ENCODE assay signal across 1 cellular context in the genomic region with DNA sequence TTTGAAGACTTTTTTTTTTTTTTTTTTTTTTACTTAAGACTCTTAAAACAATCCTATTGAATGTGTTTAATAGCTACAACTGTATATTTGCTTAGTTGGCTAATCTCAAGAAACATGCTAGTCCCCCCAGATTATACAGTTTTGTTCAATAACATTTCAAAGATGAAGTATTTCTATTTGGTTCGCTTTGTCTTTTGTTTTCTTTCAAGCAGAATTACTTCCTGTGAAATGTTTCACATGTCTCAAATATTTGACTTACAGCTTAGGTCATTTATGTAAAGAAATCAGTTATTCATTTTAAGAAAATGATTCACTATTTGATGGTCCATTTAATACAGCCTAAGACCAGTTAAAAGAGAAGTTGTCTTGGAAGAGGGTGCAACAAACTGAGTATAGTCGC.
TF ChIP-seq lines count a peak whose summit lies in the region.

No MANE protein-coding gene starts in this region.

TF ChIP-seq in HepG2, 621 proteins besides CTCF, POLR2A, EP300 and RAD21 (continued from another document):
- TF ChIP-seq, protein P1, sequence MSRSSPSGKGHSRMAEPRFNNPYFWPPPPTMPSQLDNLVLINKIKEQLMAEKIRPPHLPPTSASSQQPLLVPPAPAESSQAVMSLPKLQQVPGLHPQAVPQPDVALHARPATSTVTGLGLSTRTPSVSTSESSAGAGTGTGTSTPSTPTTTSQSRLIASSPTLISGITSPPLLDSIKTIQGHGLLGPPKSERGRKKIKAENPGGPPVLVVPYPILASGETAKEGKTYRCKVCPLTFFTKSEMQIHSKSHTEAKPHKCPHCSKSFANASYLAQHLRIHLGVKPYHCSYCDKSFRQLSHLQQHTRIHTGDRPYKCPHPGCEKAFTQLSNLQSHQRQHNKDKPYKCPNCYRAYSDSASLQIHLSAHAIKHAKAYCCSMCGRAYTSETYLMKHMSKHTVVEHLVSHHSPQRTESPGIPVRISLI (CRISPR knock-in tag; IDR thresholded peaks at IDR 0.05; ENCODE audit: borderline replicate concordance) = no peak
- peak; percentile 75; the same call in 1 of the 2 replicates for TF ChIP-seq HMG20A (CRISPR knock-in tag; IDR thresholded peaks at IDR 0.05; ENCODE audit: borderline replicate concordance)
- TF ChIP-seq ISL2 (CRISPR knock-in tag; IDR thresholded peaks at IDR 0.05) = 0 out of 2 replicates have a peak, but pooled peaks have one; percentile 41
- TF ChIP-seq, protein P2, sequence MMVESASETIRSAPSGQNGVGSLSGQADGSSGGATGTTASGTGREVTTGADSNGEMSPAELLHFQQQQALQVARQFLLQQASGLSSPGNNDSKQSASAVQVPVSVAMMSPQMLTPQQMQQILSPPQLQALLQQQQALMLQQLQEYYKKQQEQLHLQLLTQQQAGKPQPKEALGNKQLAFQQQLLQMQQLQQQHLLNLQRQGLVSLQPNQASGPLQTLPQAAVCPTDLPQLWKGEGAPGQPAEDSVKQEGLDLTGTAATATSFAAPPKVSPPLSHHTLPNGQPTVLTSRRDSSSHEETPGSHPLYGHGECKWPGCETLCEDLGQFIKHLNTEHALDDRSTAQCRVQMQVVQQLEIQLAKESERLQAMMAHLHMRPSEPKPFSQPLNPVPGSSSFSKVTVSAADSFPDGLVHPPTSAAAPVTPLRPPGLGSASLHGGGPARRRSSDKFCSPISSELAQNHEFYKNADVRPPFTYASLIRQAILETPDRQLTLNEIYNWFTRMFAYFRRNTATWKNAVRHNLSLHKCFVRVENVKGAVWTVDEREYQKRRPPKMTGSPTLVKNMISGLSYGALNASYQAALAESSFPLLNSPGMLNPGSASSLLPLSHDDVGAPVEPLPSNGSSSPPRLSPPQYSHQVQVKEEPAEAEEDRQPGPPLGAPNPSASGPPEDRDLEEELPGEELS (CRISPR knock-in tag; IDR thresholded peaks at IDR 0.05) = no peak
- TF ChIP-seq ZNF543 (CRISPR knock-in tag; IDR thresholded peaks at IDR 0.05) = no peak
- no peak for TF ChIP-seq ZNF121 (CRISPR knock-in tag; IDR thresholded peaks at IDR 0.05)
- TF ChIP-seq ZNF354B (CRISPR knock-in tag; IDR thresholded peaks at IDR 0.05) = no peak
- TF ChIP-seq, protein P3, sequence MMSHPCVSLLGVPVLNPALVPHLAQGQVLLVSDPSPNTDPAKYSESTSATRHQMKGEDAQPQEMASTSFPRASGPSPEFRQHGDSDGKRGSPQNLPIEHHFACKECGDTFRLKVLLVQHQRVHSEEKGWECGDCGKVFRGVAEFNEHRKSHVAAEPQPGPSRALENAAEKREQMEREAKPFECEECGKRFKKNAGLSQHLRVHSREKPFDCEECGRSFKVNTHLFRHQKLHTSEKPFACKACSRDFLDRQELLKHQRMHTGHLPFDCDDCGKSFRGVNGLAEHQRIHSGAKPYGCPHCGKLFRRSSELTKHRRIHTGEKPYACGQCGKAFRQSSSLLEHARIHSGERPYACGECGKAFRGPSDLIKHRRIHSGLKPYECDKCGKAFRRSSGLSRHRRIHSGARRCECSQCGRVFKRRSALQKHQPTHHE (CRISPR knock-in tag; IDR thresholded peaks at IDR 0.05; ENCODE audit: borderline replicate concordance) = no peak
- no peak for TF ChIP-seq ZNF17 (CRISPR knock-in tag; IDR thresholded peaks at IDR 0.05)
- TF ChIP-seq ZNF253 (CRISPR knock-in tag; IDR thresholded peaks at IDR 0.05; ENCODE audit: borderline replicate concordance) = no peak
- TF ChIP-seq TBX3 (IDR thresholded peaks at IDR 0.05; ENCODE audit: borderline replicate concordance) = 0 out of 2 replicates have a peak, but pooled peaks have one; percentile 22
- no peak for TF ChIP-seq NFYB (CRISPR knock-in tag; IDR thresholded peaks at IDR 0.05)
- TF ChIP-seq, protein P4, sequence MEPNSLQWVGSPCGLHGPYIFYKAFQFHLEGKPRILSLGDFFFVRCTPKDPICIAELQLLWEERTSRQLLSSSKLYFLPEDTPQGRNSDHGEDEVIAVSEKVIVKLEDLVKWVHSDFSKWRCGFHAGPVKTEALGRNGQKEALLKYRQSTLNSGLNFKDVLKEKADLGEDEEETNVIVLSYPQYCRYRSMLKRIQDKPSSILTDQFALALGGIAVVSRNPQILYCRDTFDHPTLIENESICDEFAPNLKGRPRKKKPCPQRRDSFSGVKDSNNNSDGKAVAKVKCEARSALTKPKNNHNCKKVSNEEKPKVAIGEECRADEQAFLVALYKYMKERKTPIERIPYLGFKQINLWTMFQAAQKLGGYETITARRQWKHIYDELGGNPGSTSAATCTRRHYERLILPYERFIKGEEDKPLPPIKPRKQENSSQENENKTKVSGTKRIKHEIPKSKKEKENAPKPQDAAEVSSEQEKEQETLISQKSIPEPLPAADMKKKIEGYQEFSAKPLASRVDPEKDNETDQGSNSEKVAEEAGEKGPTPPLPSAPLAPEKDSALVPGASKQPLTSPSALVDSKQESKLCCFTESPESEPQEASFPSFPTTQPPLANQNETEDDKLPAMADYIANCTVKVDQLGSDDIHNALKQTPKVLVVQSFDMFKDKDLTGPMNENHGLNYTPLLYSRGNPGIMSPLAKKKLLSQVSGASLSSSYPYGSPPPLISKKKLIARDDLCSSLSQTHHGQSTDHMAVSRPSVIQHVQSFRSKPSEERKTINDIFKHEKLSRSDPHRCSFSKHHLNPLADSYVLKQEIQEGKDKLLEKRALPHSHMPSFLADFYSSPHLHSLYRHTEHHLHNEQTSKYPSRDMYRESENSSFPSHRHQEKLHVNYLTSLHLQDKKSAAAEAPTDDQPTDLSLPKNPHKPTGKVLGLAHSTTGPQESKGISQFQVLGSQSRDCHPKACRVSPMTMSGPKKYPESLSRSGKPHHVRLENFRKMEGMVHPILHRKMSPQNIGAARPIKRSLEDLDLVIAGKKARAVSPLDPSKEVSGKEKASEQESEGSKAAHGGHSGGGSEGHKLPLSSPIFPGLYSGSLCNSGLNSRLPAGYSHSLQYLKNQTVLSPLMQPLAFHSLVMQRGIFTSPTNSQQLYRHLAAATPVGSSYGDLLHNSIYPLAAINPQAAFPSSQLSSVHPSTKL (CRISPR knock-in tag; IDR thresholded peaks at IDR 0.05) = peak; percentile 84
- TF ChIP-seq, protein P5, sequence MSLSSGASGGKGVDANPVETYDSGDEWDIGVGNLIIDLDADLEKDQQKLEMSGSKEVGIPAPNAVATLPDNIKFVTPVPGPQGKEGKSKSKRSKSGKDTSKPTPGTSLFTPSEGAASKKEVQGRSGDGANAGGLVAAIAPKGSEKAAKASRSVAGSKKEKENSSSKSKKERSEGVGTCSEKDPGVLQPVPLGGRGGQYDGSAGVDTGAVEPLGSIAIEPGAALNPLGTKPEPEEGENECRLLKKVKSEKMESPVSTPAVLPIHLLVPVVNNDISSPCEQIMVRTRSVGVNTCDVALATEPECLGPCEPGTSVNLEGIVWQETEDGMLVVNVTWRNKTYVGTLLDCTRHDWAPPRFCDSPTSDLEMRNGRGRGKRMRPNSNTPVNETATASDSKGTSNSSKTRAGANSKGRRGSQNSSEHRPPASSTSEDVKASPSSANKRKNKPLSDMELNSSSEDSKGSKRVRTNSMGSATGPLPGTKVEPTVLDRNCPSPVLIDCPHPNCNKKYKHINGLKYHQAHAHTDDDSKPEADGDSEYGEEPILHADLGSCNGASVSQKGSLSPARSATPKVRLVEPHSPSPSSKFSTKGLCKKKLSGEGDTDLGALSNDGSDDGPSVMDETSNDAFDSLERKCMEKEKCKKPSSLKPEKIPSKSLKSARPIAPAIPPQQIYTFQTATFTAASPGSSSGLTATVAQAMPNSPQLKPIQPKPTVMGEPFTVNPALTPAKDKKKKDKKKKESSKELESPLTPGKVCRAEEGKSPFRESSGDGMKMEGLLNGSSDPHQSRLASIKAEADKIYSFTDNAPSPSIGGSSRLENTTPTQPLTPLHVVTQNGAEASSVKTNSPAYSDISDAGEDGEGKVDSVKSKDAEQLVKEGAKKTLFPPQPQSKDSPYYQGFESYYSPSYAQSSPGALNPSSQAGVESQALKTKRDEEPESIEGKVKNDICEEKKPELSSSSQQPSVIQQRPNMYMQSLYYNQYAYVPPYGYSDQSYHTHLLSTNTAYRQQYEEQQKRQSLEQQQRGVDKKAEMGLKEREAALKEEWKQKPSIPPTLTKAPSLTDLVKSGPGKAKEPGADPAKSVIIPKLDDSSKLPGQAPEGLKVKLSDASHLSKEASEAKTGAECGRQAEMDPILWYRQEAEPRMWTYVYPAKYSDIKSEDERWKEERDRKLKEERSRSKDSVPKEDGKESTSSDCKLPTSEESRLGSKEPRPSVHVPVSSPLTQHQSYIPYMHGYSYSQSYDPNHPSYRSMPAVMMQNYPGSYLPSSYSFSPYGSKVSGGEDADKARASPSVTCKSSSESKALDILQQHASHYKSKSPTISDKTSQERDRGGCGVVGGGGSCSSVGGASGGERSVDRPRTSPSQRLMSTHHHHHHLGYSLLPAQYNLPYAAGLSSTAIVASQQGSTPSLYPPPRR (CRISPR knock-in tag; IDR thresholded peaks at IDR 0.05; ENCODE audit: borderline replicate concordance) = peak; percentile 48; the same call in 1 of the 2 replicates
- TF ChIP-seq, protein P6, sequence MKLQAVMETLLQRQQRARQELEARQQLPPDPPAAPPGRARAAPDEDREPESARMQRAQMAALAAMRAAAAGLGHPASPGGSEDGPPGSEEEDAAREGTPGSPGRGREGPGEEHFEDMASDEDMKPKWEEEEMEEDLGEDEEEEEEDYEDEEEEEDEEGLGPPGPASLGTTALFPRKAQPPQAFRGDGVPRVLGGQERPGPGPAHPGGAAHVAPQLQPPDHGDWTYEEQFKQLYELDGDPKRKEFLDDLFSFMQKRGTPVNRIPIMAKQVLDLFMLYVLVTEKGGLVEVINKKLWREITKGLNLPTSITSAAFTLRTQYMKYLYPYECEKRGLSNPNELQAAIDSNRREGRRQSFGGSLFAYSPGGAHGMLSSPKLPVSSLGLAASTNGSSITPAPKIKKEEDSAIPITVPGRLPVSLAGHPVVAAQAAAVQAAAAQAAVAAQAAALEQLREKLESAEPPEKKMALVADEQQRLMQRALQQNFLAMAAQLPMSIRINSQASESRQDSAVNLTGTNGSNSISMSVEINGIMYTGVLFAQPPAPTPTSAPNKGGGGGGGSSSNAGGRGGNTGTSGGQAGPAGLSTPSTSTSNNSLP (IDR thresholded peaks at IDR 0.05; ENCODE audit: low read depth, low read length) = no peak
- TF ChIP-seq, protein P7, sequence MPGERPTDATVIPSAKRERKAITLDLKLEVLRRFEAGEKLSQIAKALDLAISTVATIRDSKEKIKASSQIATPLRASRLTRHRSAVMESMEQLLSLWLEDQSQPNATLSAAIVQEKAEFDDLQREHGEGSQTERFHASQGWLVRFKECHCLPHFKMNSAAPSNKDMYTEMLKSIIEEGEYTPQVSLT (CRISPR knock-in tag; IDR thresholded peaks at IDR 0.05; ENCODE audit: borderline replicate concordance, low read depth) = no peak
- peak; percentile 56 to 69; a peak in 3 of 4 replicates for TF ChIP-seq MAFK (conservative IDR thresholded peaks at IDR 0.05 in 1 of 2, IDR thresholded peaks at IDR 0.05 in 1 of 2; ENCODE audit: low read length in 2 of 2)
